Comparison of ENCODE assay signal across 8 cellular contexts in the genomic region with DNA sequence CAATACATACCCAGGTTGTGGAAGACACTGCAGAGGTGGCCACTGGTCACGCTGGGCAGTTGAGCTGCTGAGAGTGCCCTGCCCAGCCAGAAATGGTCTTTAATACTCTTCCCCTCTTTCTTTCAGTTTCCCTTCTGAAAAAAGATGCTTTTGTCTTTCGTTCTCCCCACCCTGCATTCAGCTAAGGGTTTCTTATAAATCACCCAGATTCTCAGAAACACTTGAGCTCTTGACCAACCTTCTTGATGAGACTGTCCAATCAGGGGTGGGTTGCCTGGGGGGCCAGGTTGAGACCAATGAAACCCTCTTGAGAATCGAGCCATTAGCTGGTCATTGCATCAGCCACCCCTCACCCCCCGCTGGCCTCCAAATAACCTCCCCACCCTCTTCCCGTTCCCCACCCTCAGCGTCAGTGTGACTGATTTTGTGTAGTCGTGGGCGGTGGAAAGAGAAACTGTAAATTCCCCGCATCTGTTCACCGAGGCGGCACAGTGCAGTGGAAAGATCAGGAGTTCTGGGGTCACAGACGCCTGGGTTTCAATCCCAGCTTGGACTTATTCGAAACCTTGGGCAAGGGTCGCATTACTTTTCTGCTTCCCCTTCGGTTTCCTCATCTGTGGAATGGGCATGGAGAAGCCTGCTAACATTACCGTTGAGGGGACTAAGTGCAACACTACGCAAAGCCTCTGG. TPM values are rescaled to one million over a fixed set of nuclear protein-coding genes. Genes with fewer than 3 reads are reported as not detected.
DNase-seq lines count a peak whose midpoint lies in the region; ATAC-seq and TF ChIP-seq lines count a peak whose summit lies in the region.

No MANE protein-coding gene starts in this region.

- WGBS in spleen, 5 donors = 1 to 3% (median 2%) methylated on average over 17 of the region's 17 CpGs

- H3K4me1 ChIP-seq in CD4-positive, alpha-beta memory T cell (ENCODE audit: insufficient read depth, low read length) = peaks cover 28% of the 10 kb centered on the region
- H3K4me1 ChIP-seq in iPS-18a (ENCODE audit: control insufficient read depth, low read depth, low read length) (peaks cover 19% of the 10 kb centered on the region), spleen (peaks cover 39 to 72% (median 59%) of the 10 kb centered on the region in 6 donors)

- H3K4me2 ChIP-seq in SU-DHL-6 (ENCODE audit: low read depth, low read length, poor library complexity, severe bottlenecking) = peak overlapping the region; percentile 72

- CTCF ChIA-PET in CD4-positive, alpha-beta memory T cell (lab: Charles Lee; ENCODE audit: partially characterized antibody) = interaction anchor here (0.8 to 1.3 kb wide), 5 partner anchors 10 to 277 kb away, joined by 3 to 5 read pairs (median 4); no protein-coding TSS in a partner anchor

- H3K9me3 Mint-ChIP-seq in CD4-positive, alpha-beta memory T cell = no peaks in the 10 kb centered on the region

- H3K36me3 Mint-ChIP-seq in CD4-positive, alpha-beta memory T cell = peaks cover 0 to 30% of the 10 kb centered on the region in 2 donors

- H3K9me2 ChIP-seq in SU-DHL-6 (replicated peaks; ENCODE audit: insufficient read depth, low read length) = no peaks in the 10 kb centered on the region

- H3K27ac Mint-ChIP-seq in CD4-positive, alpha-beta memory T cell = peak overlapping the region; percentile 90 to 96 (median 94)

- no peaks in the 10 kb centered on the region for H4K20me1 ChIP-seq in SU-DHL-6 (ENCODE audit: low read depth, low read length)

- intact Hi-C loops in CD4-positive, alpha-beta memory T cell (cut with micrococcal nuclease) = loop anchor here (5.0 kb wide), 2 partner anchors 308 to 643 kb away; a partner anchor contains a TSS
- intact Hi-C loops in spleen (cut with DNase I; ENCODE audit: low total_unique reads) = loop anchor here (10.0 kb wide), 1 partner anchor 91 kb away; no protein-coding TSS in a partner anchor

- POLR2A ChIA-PET in CD4-positive, alpha-beta memory T cell (lab: Charles Lee; ENCODE audit: partially characterized antibody) = interaction anchor here (2.4 kb wide), 1 partner anchor 10 kb away, joined by 6 read pairs; no protein-coding TSS in a partner anchor

- peak overlapping the region; percentile 79 for H3K27ac ChIP-seq in CD4-positive, alpha-beta memory T cell (ENCODE audit: low read depth, low read length)
- no peak overlapping the region for H3K27ac ChIP-seq in SU-DHL-6 (ENCODE audit: low read depth, low read length)
- H3K27ac ChIP-seq in iPS-18a (ENCODE audit: low read length) = peak overlapping the region; percentile 96
- peak overlapping the region; percentile 88 to 98 (median 93) for H3K27ac ChIP-seq in spleen

- peak overlapping the region; percentile 83 to 91 for H3K4me3 ChIP-seq in CD4-positive, alpha-beta memory T cell (ENCODE audit: low read length in 2 of 2)
- H3K4me3 ChIP-seq in SU-DHL-6 (ENCODE audit: insufficient read depth, low read length, poor library complexity, severe bottlenecking) = peak overlapping the region; percentile 83
- peak overlapping the region; percentile 94 for H3K4me3 ChIP-seq in iPS-18a (ENCODE audit: low read length)
- H3K4me3 ChIP-seq in spleen = peak overlapping the region; percentile 56 to 98 (median 84)

- ATAC-seq in GM19438 (IDR thresholded peaks at IDR 0.05; ENCODE audit: low read depth, unreplicated experiment) (peak; percentile 45), HG03571 (IDR thresholded peaks at IDR 0.05; ENCODE audit: unreplicated experiment) (peak; percentile 27)

- no peaks in the 10 kb centered on the region for H3K9me3 ChIP-seq in CD4-positive, alpha-beta memory T cell (ENCODE audit: control insufficient read depth in 1 of 2, low read length in 2 of 2)
- H3K9me3 ChIP-seq in SU-DHL-6 (ENCODE audit: insufficient read depth, low read length) (no peaks in the 10 kb centered on the region), iPS-18a (ENCODE audit: control insufficient read depth, low read depth, low read length) (no peaks in the 10 kb centered on the region), spleen (no peaks in the 10 kb centered on the region)

- peak overlapping the region; percentile 77 for H3K9ac ChIP-seq in SU-DHL-6 (ENCODE audit: low read length)
- H3K9ac ChIP-seq in iPS-18a (ENCODE audit: low read length) = peak overlapping the region; percentile 98

- H3K27me3 Mint-ChIP-seq in CD4-positive, alpha-beta memory T cell = no peaks in the 10 kb centered on the region

- TF ChIP-seq POLR2A in spleen (IDR thresholded peaks at IDR 0.05) = peak in 1 of 3 donors; percentile 43

- no peaks in the 10 kb centered on the region for H3K27me3 ChIP-seq in CD4-positive, alpha-beta memory T cell (ENCODE audit: insufficient read depth, low read length)
- H3K27me3 ChIP-seq in SU-DHL-6 (ENCODE audit: low read length) (no peaks in the 10 kb centered on the region), iPS-18a (ENCODE audit: control insufficient read depth, insufficient read depth, low read length) (no peaks in the 10 kb centered on the region), spleen (replicated peaks in 1 of 7) (no peaks in the 10 kb centered on the region)

- TF ChIP-seq CTCF in SU-DHL-6 (IDR thresholded peaks at IDR 0.05; ENCODE audit: insufficient read depth, low read length, poor library complexity, severe bottlenecking) (no peak), spleen (IDR thresholded peaks at IDR 0.05 in 8 of 11, conservative IDR thresholded peaks at IDR 0.05 in 3 of 11) (no peak)

- H3K4me3 Mint-ChIP-seq in CD4-positive, alpha-beta memory T cell = peak overlapping the region; percentile 92 to 97 (median 94)

- peaks cover 23 to 53% (median 32%) of the 10 kb centered on the region in 4 donors for H3K4me1 Mint-ChIP-seq in CD4-positive, alpha-beta memory T cell

- H3K36me3 ChIP-seq in CD4-positive, alpha-beta memory T cell (ENCODE audit: insufficient read depth, low read length) = no peaks in the 10 kb centered on the region
- H3K36me3 ChIP-seq in SU-DHL-6 (ENCODE audit: low read length) = no peaks in the 10 kb centered on the region
- H3K36me3 ChIP-seq in iPS-18a (ENCODE audit: control insufficient read depth, low read depth, low read length) = no peaks in the 10 kb centered on the region
- peaks cover 0 to 32% (median 0%) of the 10 kb centered on the region in 6 donors for H3K36me3 ChIP-seq in spleen

- 0 out of 2 replicates have a peak, but pooled peaks cover 4% of the 10 kb centered on the region for H3K79me2 ChIP-seq in SU-DHL-6 (ENCODE audit: insufficient read depth, low read length)

- peaks cover 7% of the 10 kb centered on the region for H3F3A ChIP-seq in SU-DHL-6 (ENCODE audit: insufficient read depth)

- peak overlapping the region; percentile 88 for H2AFZ ChIP-seq in SU-DHL-6 (ENCODE audit: low read depth, low read length, severe bottlenecking)

- peak in 4 of 5 donors; percentile 11 to 69 (median 30) for DNase-seq in CD4-positive, alpha-beta memory T cell
- DNase-seq in astrocyte of the hippocampus (ENCODE audit: low read depth, low spot score) (peak; percentile 86), spleen (peak; percentile 86), NCI-H1694 treated with DMSO at 0.1 percent for 48 hours (lab: John Stamatoyannopoulos, UW) (no peak)

RNA-seq across cellular contexts. Expression of a gene that starts 0.9 kb away (rescaled TPM):
- total RNA-seq in CD4-positive, alpha-beta memory T cell = 1 to 10 TPM; 5.7 to 6.5 TPM
- 10 to 100 TPM in 1 of 2 donors, 1 to 10 TPM in 1; 9.2 to 14.4 TPM for polyA plus RNA-seq in CD4-positive, alpha-beta memory T cell
- 10 to 100 TPM in 2 of 7 donors, 1 to 10 TPM in 5; 4.4 to 20.9 (median 9.9) TPM for total RNA-seq in spleen
- polyA plus RNA-seq in spleen = 1 to 10 TPM; 4.8 to 6.9 (median 4.8) TPM

RNA-seq across cellular contexts. Expression of a gene that starts 52.3 kb away (rescaled TPM):
- not detected for total RNA-seq in CD4-positive, alpha-beta memory T cell
- not detected for polyA plus RNA-seq in CD4-positive, alpha-beta memory T cell
- total RNA-seq in spleen = not detected
- polyA plus RNA-seq in spleen = under 1 TPM in 2 of 3 donors, not detected in 1; 0.03 to 0.11 TPM
